In genomic region chr11:115687934-115688333, GRCh38 we compare ENCODE assay signal across 31 cellular contexts.
"Had no signal": no experiment of that assay in that cellular context is flagged by ENCODE, and none has a peak within 500 bp of the region (broad histone marks: within the 10 kb centered on the region; RNA-seq: fewer than 3 reads in every experiment).

No MANE protein-coding gene starts in this region.

- H3K27me3 Mint-ChIP-seq: activated B cell treated with CpG ODN at 0.5 μM for 24 hours; activated CD4-positive, alpha-beta T cell treated with anti-CD3 and anti-CD28 coated beads, Interleukin-2, amount 10 ng/mL, durations not matched to agents 24 days and 14 days; activated CD8-positive, alpha-beta memory T cell treated with anti-CD3 and anti-CD28 coated beads, Interleukin-2, amount 10 ng/mL, durations not matched to agents 7 days and 5 days; activated naive CD4-positive, alpha-beta T cell treated with anti-CD3 and anti-CD28 coated beads, Interleukin-2, amount 10 ng/mL, durations not matched to agents 7 days and 5 days; activated naive CD4-positive, alpha-beta T cell treated with anti-CD3 and anti-CD28 coated beads, Interleukin-2, amount 50 U/mL, for 24 hours; activated naive CD8-positive, alpha-beta T cell; activated naive CD8-positive, alpha-beta T cell treated with anti-CD3 and anti-CD28 coated beads, Interleukin-2, amount 10 ng/mL, durations not matched to agents 7 days and 5 days; activated T-cell treated with anti-CD3 and anti-CD28 coated beads, Interleukin-2, amount 50 U/mL, for 24 hours; T-cell had no signal

- H3K9me3 ChIP-seq: ascending aorta had no signal

- H3K4me3 ChIP-seq: ascending aorta, cardiac muscle cell had no signal

- H3K27ac Mint-ChIP-seq: activated B cell treated with CpG ODN at 0.5 μM for 24 hours; activated CD4-positive, alpha-beta memory T cell treated with anti-CD3 and anti-CD28 coated beads for 36 hours; activated CD4-positive, alpha-beta T cell treated with anti-CD3 and anti-CD28 coated beads, Interleukin-2, amount 10 ng/mL, durations not matched to agents 24 days and 14 days; activated CD8-positive, alpha-beta memory T cell treated with anti-CD3 and anti-CD28 coated beads, Interleukin-2, amount 10 ng/mL, durations not matched to agents 7 days and 5 days; activated CD8-positive, alpha-beta T cell treated with anti-CD3 and anti-CD28 coated beads, Interleukin-2, amount 10 ng/mL, durations not matched to agents 7 days and 5 days; activated naive CD4-positive, alpha-beta T cell treated with anti-CD3 and anti-CD28 coated beads, Interleukin-2, amount 10 ng/mL, durations not matched to agents 7 days and 5 days; activated naive CD4-positive, alpha-beta T cell treated with anti-CD3 and anti-CD28 coated beads, Interleukin-2, amount 50 U/mL, for 24 hours; activated naive CD8-positive, alpha-beta T cell; activated naive CD8-positive, alpha-beta T cell treated with anti-CD3 and anti-CD28 coated beads, Interleukin-2, amount 10 ng/mL, durations not matched to agents 7 days and 5 days; activated naive CD8-positive, alpha-beta T cell treated with anti-CD3 and anti-CD28 coated beads, Interleukin-2, amount 50 U/mL, for 24 hours; activated T-cell treated with anti-CD3 and anti-CD28 coated beads, Interleukin-2, amount 50 U/mL, for 24 hours; activated T-helper 2 cell treated with anti-CD3 and anti-CD28 coated beads, Interferon-gamma antibody, Interleukin-2, Interleukin-4, amounts not matched to agents 10 μg/mL and 5 μg/mL and 100 μg/mL, durations not matched to agents 14 hours and 24 hours and 36 hours; brain; T-cell; T-helper 17 cell had no signal

- H3K4me1 ChIP-seq: ascending aorta had no signal

- H3K9me3 Mint-ChIP-seq: activated CD4-positive, alpha-beta T cell treated with anti-CD3 and anti-CD28 coated beads, Interleukin-2, amount 10 ng/mL, durations not matched to agents 24 days and 14 days; activated T-helper 2 cell treated with anti-CD3 and anti-CD28 coated beads, Interferon-gamma antibody, Interleukin-2, Interleukin-4, amounts not matched to agents 10 μg/mL and 5 μg/mL and 100 μg/mL, durations not matched to agents 14 hours and 24 hours and 36 hours had no signal

- H3K36me3 Mint-ChIP-seq: activated CD4-positive, alpha-beta memory T cell treated with anti-CD3 and anti-CD28 coated beads for 36 hours; activated CD8-positive, alpha-beta memory T cell treated with anti-CD3 and anti-CD28 coated beads, Interleukin-2, amount 10 ng/mL, durations not matched to agents 7 days and 5 days; activated naive CD4-positive, alpha-beta T cell treated with anti-CD3 and anti-CD28 coated beads, Interleukin-2, amount 10 ng/mL, durations not matched to agents 7 days and 5 days; activated naive CD4-positive, alpha-beta T cell treated with anti-CD3 and anti-CD28 coated beads, Interleukin-2, amount 50 U/mL, for 24 hours; activated naive CD8-positive, alpha-beta T cell; activated naive CD8-positive, alpha-beta T cell treated with anti-CD3 and anti-CD28 coated beads, Interleukin-2, amount 10 ng/mL, durations not matched to agents 7 days and 5 days; brain; T-cell had no signal

- H3K36me3 ChIP-seq: ascending aorta, cardiac muscle cell had no signal

- DNase-seq: activated B cell treated with CpG ODN at 0.5 μM for 24 hours; activated CD4-positive, alpha-beta memory T cell treated with anti-CD3 and anti-CD28 coated beads for 36 hours; activated CD4-positive, alpha-beta T cell treated with anti-CD3 and anti-CD28 coated beads for 4 hours; activated CD4-positive, alpha-beta T cell treated with anti-CD3 and anti-CD28 coated beads, Interleukin-2, amount 10 ng/mL, durations not matched to agents 24 days and 14 days; activated CD4-positive, alpha-beta T cell treated with anti-CD3 and anti-CD28 coated beads, Interleukin-2, amount 50 U/mL, for 1 hour; activated CD4-positive, alpha-beta T cell treated with anti-CD3 and anti-CD28 coated beads, Interleukin-2, amount 50 U/mL, for 4 hours; activated CD4-positive, CD25-positive, alpha-beta regulatory T cell treated with anti-CD3 and anti-CD28 coated beads, Interleukin-2, amount 50 U/mL, for 72 hours; activated CD8-positive, alpha-beta memory T cell treated with anti-CD3 and anti-CD28 coated beads for 24 hours; activated CD8-positive, alpha-beta memory T cell treated with anti-CD3 and anti-CD28 coated beads, Interleukin-2, amount 10 ng/mL, durations not matched to agents 7 days and 5 days; activated CD8-positive, alpha-beta memory T cell treated with anti-CD3 and anti-CD28 coated beads, Interleukin-2, amount 50 U/mL, for 48 hours; activated CD8-positive, alpha-beta T cell treated with anti-CD3 and anti-CD28 coated beads, Interleukin-2, amount 10 ng/mL, durations not matched to agents 7 days and 5 days; activated effector memory CD4-positive, alpha-beta T cell treated with Interleukin-2 at 50 U/mL for 16 hours; activated gamma-delta T cell treated with Interleukin-2 at 50 U/mL for 16 hours; activated naive CD4-positive, alpha-beta T cell; activated naive CD4-positive, alpha-beta T cell treated with anti-CD3 and anti-CD28 coated beads, Interleukin-2, amount 10 ng/mL, durations not matched to agents 7 days and 5 days; activated naive CD8-positive, alpha-beta T cell treated with anti-CD3 and anti-CD28 coated beads, Interleukin-2, amount 10 ng/mL, durations not matched to agents 7 days and 5 days; activated naive CD8-positive, alpha-beta T cell treated with anti-CD3 and anti-CD28 coated beads, Interleukin-2, amount 50 U/mL, for 24 hours; activated T-cell treated with anti-CD3 and anti-CD28 coated beads, Interleukin-2, amount 50 U/mL, for 24 hours; activated T-cell treated with anti-CD3 and anti-CD28 coated beads, Interleukin-2, amount 50 U/mL, for 48 hours; amygdala; anterior cingulate cortex; caudate nucleus; T-cell; T-helper 17 cell had no signal

- H3K4me1 Mint-ChIP-seq: activated B cell treated with CpG ODN at 0.5 μM for 24 hours; activated CD4-positive, alpha-beta T cell treated with anti-CD3 and anti-CD28 coated beads, Interleukin-2, amount 10 ng/mL, durations not matched to agents 24 days and 14 days; activated CD8-positive, alpha-beta memory T cell treated with anti-CD3 and anti-CD28 coated beads, Interleukin-2, amount 10 ng/mL, durations not matched to agents 7 days and 5 days; activated naive CD4-positive, alpha-beta T cell treated with anti-CD3 and anti-CD28 coated beads, Interleukin-2, amount 10 ng/mL, durations not matched to agents 7 days and 5 days; activated naive CD4-positive, alpha-beta T cell treated with anti-CD3 and anti-CD28 coated beads, Interleukin-2, amount 50 U/mL, for 24 hours; activated naive CD8-positive, alpha-beta T cell treated with anti-CD3 and anti-CD28 coated beads, Interleukin-2, amount 10 ng/mL, durations not matched to agents 7 days and 5 days; activated naive CD8-positive, alpha-beta T cell treated with anti-CD3 and anti-CD28 coated beads, Interleukin-2, amount 50 U/mL, for 24 hours; brain; central memory CD8-positive, alpha-beta T cell; T-cell; T-helper 17 cell had no signal

- H3K4me3 Mint-ChIP-seq: activated B cell treated with CpG ODN at 0.5 μM for 24 hours; activated CD4-positive, alpha-beta memory T cell treated with anti-CD3 and anti-CD28 coated beads for 36 hours; activated CD4-positive, alpha-beta T cell treated with anti-CD3 and anti-CD28 coated beads, Interleukin-2, amount 10 ng/mL, durations not matched to agents 24 days and 14 days; activated CD8-positive, alpha-beta memory T cell treated with anti-CD3 and anti-CD28 coated beads, Interleukin-2, amount 10 ng/mL, durations not matched to agents 7 days and 5 days; activated CD8-positive, alpha-beta T cell treated with anti-CD3 and anti-CD28 coated beads, Interleukin-2, amount 10 ng/mL, durations not matched to agents 7 days and 5 days; activated naive CD4-positive, alpha-beta T cell treated with anti-CD3 and anti-CD28 coated beads, Interleukin-2, amount 10 ng/mL, durations not matched to agents 7 days and 5 days; activated naive CD4-positive, alpha-beta T cell treated with anti-CD3 and anti-CD28 coated beads, Interleukin-2, amount 50 U/mL, for 24 hours; activated naive CD8-positive, alpha-beta T cell; activated naive CD8-positive, alpha-beta T cell treated with anti-CD3 and anti-CD28 coated beads, Interleukin-2, amount 10 ng/mL, durations not matched to agents 7 days and 5 days; activated naive CD8-positive, alpha-beta T cell treated with anti-CD3 and anti-CD28 coated beads, Interleukin-2, amount 50 U/mL, for 24 hours; activated T-cell treated with anti-CD3 and anti-CD28 coated beads, Interleukin-2, amount 50 U/mL, for 24 hours; brain; central memory CD8-positive, alpha-beta T cell; T-cell; T-helper 17 cell had no signal

- H3K27me3 ChIP-seq: ascending aorta had no signal
